In genomic region chr1:42935971-42936308, GRCh38 we compare ENCODE assay signal across 2 cellular contexts.
TF ChIP-seq lines count a peak whose summit lies in the region.

No MANE protein-coding gene starts in this region.

TF ChIP-seq in A549, 52 proteins besides CTCF, POLR2A, EP300 and RAD21 (continued from another document):
- TF ChIP-seq E2F6 (IDR thresholded peaks at IDR 0.05; ENCODE audit: borderline replicate concordance, low read depth) (no peak), CEBPB (IDR thresholded peaks at IDR 0.05) (no peak), MYC (IDR thresholded peaks at IDR 0.05; ENCODE audit: borderline replicate concordance, low read length) (no peak), SMC3 (IDR thresholded peaks at IDR 0.05) (no peak), USF2 (IDR thresholded peaks at IDR 0.05) (no peak)
TF ChIP-seq in A549: peak in this region for 0.

TF ChIP-seq in HepG2, 621 proteins besides CTCF, POLR2A, EP300 and RAD21:
- no peak for TF ChIP-seq ZNF142 (CRISPR knock-in tag; IDR thresholded peaks at IDR 0.05)
- TF ChIP-seq KLF11 (CRISPR knock-in tag; IDR thresholded peaks at IDR 0.05) = no peak
- TF ChIP-seq RARA (CRISPR knock-in tag; IDR thresholded peaks at IDR 0.05) = no peak
